Comparison of ENCODE assay signal across 2 cellular contexts in genomic region chr1:62356257-62356835, GRCh38.
TF ChIP-seq lines count a peak whose summit lies in the region.

No MANE protein-coding gene starts in this region.

TF ChIP-seq in IMR-90, 13 proteins besides CTCF, POLR2A, EP300 and RAD21:
- TF ChIP-seq CEBPB (IDR thresholded peaks at IDR 0.05; ENCODE audit: low read depth, low read length) (0 out of 2 replicates have a peak, but pooled peaks have one; percentile 36), MAZ (IDR thresholded peaks at IDR 0.05; ENCODE audit: borderline replicate concordance, low read depth, low read length) (no peak; the same call in 1 of the 2 replicates)

TF ChIP-seq in GM12878, 131 proteins besides CTCF, POLR2A, EP300 and RAD21:
- TF ChIP-seq SPI1 (IDR thresholded peaks at IDR 0.05; ENCODE audit: borderline replicate concordance, insufficient read depth, low read depth, low read length) (peak; percentile 70; the same call in 1 of the 2 replicates), TBL1XR1 (IDR thresholded peaks at IDR 0.05; ENCODE audit: low read depth, low read length) (no peak), RAD51 (IDR thresholded peaks at IDR 0.05) (no peak)
- TF ChIP-seq, protein P1, sequence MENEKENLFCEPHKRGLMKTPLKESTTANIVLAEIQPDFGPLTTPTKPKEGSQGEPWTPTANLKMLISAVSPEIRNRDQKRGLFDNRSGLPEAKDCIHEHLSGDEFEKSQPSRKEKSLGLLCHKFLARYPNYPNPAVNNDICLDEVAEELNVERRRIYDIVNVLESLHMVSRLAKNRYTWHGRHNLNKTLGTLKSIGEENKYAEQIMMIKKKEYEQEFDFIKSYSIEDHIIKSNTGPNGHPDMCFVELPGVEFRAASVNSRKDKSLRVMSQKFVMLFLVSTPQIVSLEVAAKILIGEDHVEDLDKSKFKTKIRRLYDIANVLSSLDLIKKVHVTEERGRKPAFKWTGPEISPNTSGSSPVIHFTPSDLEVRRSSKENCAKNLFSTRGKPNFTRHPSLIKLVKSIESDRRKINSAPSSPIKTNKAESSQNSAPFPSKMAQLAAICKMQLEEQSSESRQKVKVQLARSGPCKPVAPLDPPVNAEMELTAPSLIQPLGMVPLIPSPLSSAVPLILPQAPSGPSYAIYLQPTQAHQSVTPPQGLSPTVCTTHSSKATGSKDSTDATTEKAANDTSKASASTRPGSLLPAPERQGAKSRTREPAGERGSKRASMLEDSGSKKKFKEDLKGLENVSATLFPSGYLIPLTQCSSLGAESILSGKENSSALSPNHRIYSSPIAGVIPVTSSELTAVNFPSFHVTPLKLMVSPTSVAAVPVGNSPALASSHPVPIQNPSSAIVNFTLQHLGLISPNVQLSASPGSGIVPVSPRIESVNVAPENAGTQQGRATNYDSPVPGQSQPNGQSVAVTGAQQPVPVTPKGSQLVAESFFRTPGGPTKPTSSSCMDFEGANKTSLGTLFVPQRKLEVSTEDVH (IDR thresholded peaks at IDR 0.05; ENCODE audit: low read depth, partially characterized antibody), result no peak
